ENCODE assay signal across 8 cellular contexts in genomic region chr20:5749512-5750490, GRCh38. TPM values are rescaled to one million over a fixed set of nuclear protein-coding genes. Genes with fewer than 3 reads are reported as not detected.
DNase-seq lines count a peak whose midpoint lies in the region; ATAC-seq, FAIRE-seq and TF ChIP-seq lines count a peak whose summit lies in the region.

SHLD1 (plus strand) TSS chr20:5750401; CDS start chr20:5772866, 22,465 bp downstream.

- H3K4me3 ChIP-seq in NT2/D1 (ENCODE audit: insufficient read length, low read depth) (peak within 1 kb of the TSS; percentile 44), endodermal cell (ENCODE audit: low read length) (peak within 1 kb of the TSS; percentile 87), mesodermal cell (ENCODE audit: extremely low read depth, insufficient read depth, low read length, poor library complexity, severe bottlenecking) (peak within 1 kb of the TSS; percentile 46)

- no peak for TF ChIP-seq CTCF in endodermal cell (conservative IDR thresholded peaks at IDR 0.05)

- H3K9me3 Mint-ChIP-seq in activated CD8-positive, alpha-beta memory T cell treated with anti-CD3 and anti-CD28 coated beads, Interleukin-2, amount 10 ng/mL, durations not matched to agents 7 days and 5 days (ENCODE audit: low read depth), result no peaks in the 10 kb centered on the region
- H3K9me3 Mint-ChIP-seq in endodermal cell, result peaks cover 4% of the 10 kb centered on the region

- DNase-seq in COLO668 (lab: John Stamatoyannopoulos, UW; ENCODE audit: unreplicated experiment), result peak; percentile 86
- DNase-seq in HTR-8/SVneo (ENCODE audit: insufficient read length, low spot score), result peak; percentile 81
- DNase-seq in NT2/D1 (ENCODE audit: low read depth, low spot score), result peak; percentile 88
- DNase-seq in activated CD8-positive, alpha-beta memory T cell treated with anti-CD3 and anti-CD28 coated beads, Interleukin-2, amount 10 ng/mL, durations not matched to agents 7 days and 5 days, result peak; percentile 87
- peak; percentile 93 for DNase-seq in endodermal cell
- DNase-seq in stimulated activated CD8-positive, alpha-beta memory T cell treated with anti-CD3 and anti-CD28 coated beads, Interleukin-15, amount 100 ng/mL, for 24 hours (ENCODE audit: low read depth), result peak; percentile 44

- CTCF ChIA-PET in activated CD8-positive, alpha-beta memory T cell treated with anti-CD3 and anti-CD28 coated beads, Interleukin-2, amount 10 ng/mL, durations not matched to agents 7 days and 5 days (lab: Charles Lee), result interaction anchor here (0.9 to 1.8 kb wide), 4 partner anchors 13 to 220 kb away, joined by 3 to 8 read pairs (median 6); no protein-coding TSS in a partner anchor

- H3K27ac ChIP-seq in endodermal cell (ENCODE audit: low read depth, low read length), result peak within 1 kb of the TSS; percentile 73
- H3K27ac ChIP-seq in mesodermal cell (ENCODE audit: low read depth, low read length, severe bottlenecking), result peak within 1 kb of the TSS; percentile 90

- peaks cover 4% of the 10 kb centered on the region for H3K27me3 Mint-ChIP-seq in activated CD8-positive, alpha-beta memory T cell treated with anti-CD3 and anti-CD28 coated beads, Interleukin-2, amount 10 ng/mL, durations not matched to agents 7 days and 5 days
- H3K27me3 Mint-ChIP-seq in endodermal cell (ENCODE audit: insufficient read depth), result peaks cover 2% of the 10 kb centered on the region

- ATAC-seq in GM21360 (IDR thresholded peaks at IDR 0.05; ENCODE audit: unreplicated experiment), result peak; percentile 91
- peak; percentile 98 for ATAC-seq in activated CD8-positive, alpha-beta memory T cell treated with anti-CD3 and anti-CD28 coated beads, Interleukin-2, amount 10 ng/mL, durations not matched to agents 7 days and 5 days

- H3K36me3 Mint-ChIP-seq in activated CD8-positive, alpha-beta memory T cell treated with anti-CD3 and anti-CD28 coated beads, Interleukin-2, amount 10 ng/mL, durations not matched to agents 7 days and 5 days, result peaks cover 8% of the 10 kb centered on the region
- H3K36me3 Mint-ChIP-seq in endodermal cell (ENCODE audit: low read depth), result peaks cover 2% of the 10 kb centered on the region

- H3K27me3 ChIP-seq in NT2/D1 (ENCODE audit: insufficient read depth, insufficient read length) (no peaks in the 10 kb centered on the region), endodermal cell (ENCODE audit: control insufficient read depth, insufficient read depth, low read length, poor library complexity, severe bottlenecking) (no peaks in the 10 kb centered on the region)

- peaks cover 12% of the 10 kb centered on the region for H3K4me1 Mint-ChIP-seq in activated CD8-positive, alpha-beta memory T cell treated with anti-CD3 and anti-CD28 coated beads, Interleukin-2, amount 10 ng/mL, durations not matched to agents 7 days and 5 days
- H3K4me1 Mint-ChIP-seq in endodermal cell, result peaks cover 21% of the 10 kb centered on the region

- 51 to 75% methylated on average over 9 to 31 of the region's 33 CpGs for WGBS in endodermal cell (ENCODE audit: insufficient coverage in 1 of 2, insufficient read length in 1 of 2), 2 experiments
- 75 to 96% methylated on average over 7 to 18 of the region's 33 CpGs for WGBS in mesodermal cell (ENCODE audit: insufficient coverage in 2 of 2), 2 experiments

- H3K4me1 ChIP-seq in NT2/D1 (ENCODE audit: insufficient read depth, insufficient read length), result no peaks in the 10 kb centered on the region
- no peaks in the 10 kb centered on the region for H3K4me1 ChIP-seq in endodermal cell (ENCODE audit: control insufficient read depth, insufficient read depth, low read length)
- H3K4me1 ChIP-seq in mesodermal cell (ENCODE audit: control insufficient read depth, insufficient read depth, low read length, poor library complexity, severe bottlenecking), result peaks cover 7% of the 10 kb centered on the region

- H3K36me3 ChIP-seq in NT2/D1 (ENCODE audit: insufficient read depth, insufficient read length, low read length) (no peaks in the 10 kb centered on the region), endodermal cell (ENCODE audit: control insufficient read depth, insufficient read depth, low read length) (no peaks in the 10 kb centered on the region), mesodermal cell (ENCODE audit: control insufficient read depth, insufficient read depth, low read length) (no peaks in the 10 kb centered on the region)

- peak within 1 kb of the TSS; percentile 87 for H3K27ac Mint-ChIP-seq in activated CD8-positive, alpha-beta memory T cell treated with anti-CD3 and anti-CD28 coated beads, Interleukin-2, amount 10 ng/mL, durations not matched to agents 7 days and 5 days
- H3K27ac Mint-ChIP-seq in endodermal cell, result peak within 1 kb of the TSS; percentile 98

- H3K9me3 ChIP-seq in NT2/D1 (ENCODE audit: insufficient read depth, low read length) (no peaks in the 10 kb centered on the region), endodermal cell (ENCODE audit: control insufficient read depth, low read length) (no peaks in the 10 kb centered on the region), mesodermal cell (ENCODE audit: control insufficient read depth, low read length) (no peaks in the 10 kb centered on the region)

- FAIRE-seq in HTR-8/SVneo (lab: Jason Lieb, UNC), result peak; percentile 42

- H3K4me3 Mint-ChIP-seq in activated CD8-positive, alpha-beta memory T cell treated with anti-CD3 and anti-CD28 coated beads, Interleukin-2, amount 10 ng/mL, durations not matched to agents 7 days and 5 days, result peak within 1 kb of the TSS; percentile 84
- H3K4me3 Mint-ChIP-seq in endodermal cell, result peak within 1 kb of the TSS; percentile 75

- H3K9ac ChIP-seq in NT2/D1 (ENCODE audit: insufficient read length, low read depth) (peak within 1 kb of the TSS; percentile 74), endodermal cell (ENCODE audit: extremely low read depth, low read length, poor library complexity, severe bottlenecking) (peak within 1 kb of the TSS; percentile 84)

RNA-seq across cellular contexts. Expression of gene SHLD1, which starts in this region (rescaled TPM):
- total RNA-seq in activated CD8-positive, alpha-beta memory T cell treated with anti-CD3 and anti-CD28 coated beads, Interleukin-2, amount 10 ng/mL, durations not matched to agents 7 days and 5 days, result 1 to 10 TPM; 8.5 to 9.1 TPM
- 1 to 10 TPM; 4.0 to 6.6 TPM for total RNA-seq in endodermal cell
- polyA plus RNA-seq in endodermal cell (2013, experiment 1 of 2), result 6.7 TPM
- polyA plus RNA-seq in endodermal cell (2013, experiment 2 of 2), result 7.5 TPM
- 3.7 TPM for polyA plus RNA-seq in mesodermal cell (2013, experiment 1 of 2)
- 2.7 TPM for polyA plus RNA-seq in mesodermal cell (2013, experiment 2 of 2)

Comparison
In these comparisons a context has a peak if more than half of its experiments do, and no peak if none do; other contexts are left out.
1. Peak in every context shown above with its lines: DNase-seq, ATAC-seq, H3K4me3 ChIP-seq and H3K27ac ChIP-seq.